In the genomic region with DNA sequence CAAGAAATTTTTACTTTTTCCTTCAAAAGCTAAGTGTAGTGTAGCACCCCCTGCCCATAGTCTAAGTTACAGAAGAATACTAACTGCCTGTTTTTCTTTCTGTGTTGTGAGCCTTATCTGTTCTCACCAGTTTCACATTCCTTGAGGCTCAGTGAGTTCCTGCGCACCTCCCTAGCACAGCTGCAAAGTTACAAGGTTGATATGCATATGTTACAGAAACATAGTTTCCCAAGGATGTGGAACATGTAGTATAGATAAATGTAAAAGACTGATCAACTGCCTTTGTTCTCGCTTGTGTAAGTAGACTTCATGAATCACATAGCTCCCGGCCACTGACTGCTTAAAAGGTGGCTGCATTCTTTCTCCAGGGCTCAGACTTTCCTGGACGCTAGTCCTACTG, we compare ENCODE assay signal across 30 cellular contexts. TPM values are rescaled to one million over a fixed set of nuclear protein-coding genes. Genes with fewer than 3 reads are reported as not detected.
DNase-seq lines count a peak whose midpoint lies in the region; ATAC-seq and TF ChIP-seq lines count a peak whose summit lies in the region.
"Had no signal": no experiment of that assay in that cellular context is flagged by ENCODE, and none has a peak within 500 bp of the region (broad histone marks: within the 10 kb centered on the region; RNA-seq: fewer than 3 reads in every experiment).

No MANE protein-coding gene starts in this region.

- TF ChIP-seq CTCF in MCF 10A (IDR thresholded peaks at IDR 0.05; ENCODE audit: unreplicated experiment) (no peak), breast epithelium (IDR thresholded peaks at IDR 0.05) (no peak), choroid plexus epithelial cell (conservative IDR thresholded peaks at IDR 0.05; ENCODE audit: low read depth, low read length) (no peak), smooth muscle cell (IDR thresholded peaks at IDR 0.05; ENCODE audit: borderline replicate concordance, insufficient read depth, poor library complexity, severe bottlenecking) (no peak)

- no peaks in the 10 kb centered on the region for H3K9me3 Mint-ChIP-seq in MCF 10A (ENCODE audit: unreplicated experiment)
- H3K9me3 Mint-ChIP-seq: effector memory CD8-positive, alpha-beta T cell; natural killer cell treated with Interleukin-12 subunit alpha and Interleukin-12 subunit beta and Interleukin-15 and Interleukin-18, amount 100 ng/mL, for 72 hours; stimulated activated effector memory CD8-positive, alpha-beta T cell treated with anti-CD3 and anti-CD28 coated beads, Interleukin-12 subunit alpha, Interleukin-12 subunit beta, amount 100 ng/mL, for 72 hours had no signal

- H3K4me1 Mint-ChIP-seq in MCF 10A (ENCODE audit: insufficient read depth, unreplicated experiment), result peaks cover 16% of the 10 kb centered on the region
- H3K4me1 Mint-ChIP-seq: activated CD8-positive, alpha-beta memory T cell treated with anti-CD3 and anti-CD28 coated beads, Interleukin-2, amount 10 ng/mL, durations not matched to agents 7 days and 5 days; stimulated activated effector memory CD8-positive, alpha-beta T cell treated with anti-CD3 and anti-CD28 coated beads, Interleukin-12 subunit alpha, Interleukin-12 subunit beta, amount 100 ng/mL, for 72 hours had no signal

- H3K9me3 ChIP-seq in breast epithelium (no peaks in the 10 kb centered on the region), smooth muscle cell (replicated peaks; ENCODE audit: low read depth) (no peaks in the 10 kb centered on the region)
- H3K9me3 ChIP-seq: lower lobe of right lung, mucosa of descending colon, suprapubic skin had no signal

- DNase-seq in MCF 10A (ENCODE audit: unreplicated experiment) (peak; percentile 10), breast epithelium (ENCODE audit: low spot score in 2 of 2) (no peak), choroid plexus epithelial cell (ENCODE audit: low read depth) (peak; percentile 23), kidney tubule cell (ENCODE audit: low spot score) (peak; percentile 11), HuH-7 (ENCODE audit: low spot score) (no peak), smooth muscle cell (lab: John Stamatoyannopoulos, UW; ENCODE audit: unreplicated experiment) (no peak), NCI-H82 (lab: John Stamatoyannopoulos, UW) (no peak), left lobe of liver (ENCODE audit: low spot score) (no peak)
- DNase-seq: activated CD4-positive, alpha-beta T cell treated with anti-CD3 and anti-CD28 coated beads, Interleukin-2, amount 50 U/mL, for 1 hour; activated CD8-positive, alpha-beta memory T cell treated with anti-CD3 and anti-CD28 coated beads, Interleukin-2, amount 10 ng/mL, durations not matched to agents 7 days and 5 days; activated naive CD4-positive, alpha-beta T cell; activated T-cell treated with anti-CD3 and anti-CD28 coated beads, Interleukin-2, amount 50 U/mL, for 48 hours; DND-41; effector memory CD8-positive, alpha-beta T cell; Kasumi-1; lower lobe of right lung; mucosa of descending colon; NCI-H1048; NCI-H187; NCI-H524 treated with DMSO at 0.1 percent for 48 hours; SHP77 treated with DMSO at 0.1 percent for 48 hours; stimulated activated CD4-positive, alpha-beta T cell treated with anti-CD3 and anti-CD28 coated beads, Interleukin-12 subunit alpha, Interleukin-12 subunit beta, amount 100 ng/mL, for 4 hours; stimulated activated CD4-positive, alpha-beta T cell treated with anti-CD3 and anti-CD28 coated beads, Interleukin-4, amount 100 ng/mL, for 24 hours had no signal

- H3K27ac Mint-ChIP-seq in MCF 10A (ENCODE audit: low read depth, unreplicated experiment), result no peak overlapping the region
- H3K27ac Mint-ChIP-seq: activated CD8-positive, alpha-beta memory T cell treated with anti-CD3 and anti-CD28 coated beads, Interleukin-2, amount 10 ng/mL, durations not matched to agents 7 days and 5 days; brain; effector memory CD8-positive, alpha-beta T cell; natural killer cell treated with Interleukin-12 subunit alpha and Interleukin-12 subunit beta and Interleukin-15 and Interleukin-18, amount 100 ng/mL, for 72 hours; stimulated activated effector memory CD8-positive, alpha-beta T cell treated with anti-CD3 and anti-CD28 coated beads, Interleukin-12 subunit alpha, Interleukin-12 subunit beta, amount 100 ng/mL, for 72 hours; WTC11 had no signal

- H4K20me1 ChIP-seq in smooth muscle cell (ENCODE audit: low read depth), result no peaks in the 10 kb centered on the region

- no peak for TF ChIP-seq POLR2A in breast epithelium (IDR thresholded peaks at IDR 0.05)

- H2AFZ ChIP-seq in smooth muscle cell (ENCODE audit: low read depth), result no peak overlapping the region

- H3K36me3 ChIP-seq in breast epithelium (no peaks in the 10 kb centered on the region), smooth muscle cell (ENCODE audit: low read depth) (no peaks in the 10 kb centered on the region)
- H3K36me3 ChIP-seq: lower lobe of right lung, suprapubic skin had no signal

- no peaks in the 10 kb centered on the region for H3K4me1 ChIP-seq in breast epithelium
- H3K4me1 ChIP-seq in smooth muscle cell (ENCODE audit: low read depth), result no peaks in the 10 kb centered on the region
- H3K4me1 ChIP-seq: lower lobe of right lung had no signal

- H3K4me3 ChIP-seq in breast epithelium (no peak overlapping the region), choroid plexus epithelial cell (ENCODE audit: low read depth, low read length) (no peak overlapping the region), smooth muscle cell (no peak overlapping the region)
- H3K4me3 ChIP-seq: lower lobe of right lung, mucosa of descending colon, suprapubic skin had no signal

- no peaks in the 10 kb centered on the region for H3K27me3 Mint-ChIP-seq in MCF 10A (ENCODE audit: insufficient read depth, unreplicated experiment)
- H3K27me3 Mint-ChIP-seq: activated CD8-positive, alpha-beta memory T cell treated with anti-CD3 and anti-CD28 coated beads, Interleukin-2, amount 10 ng/mL, durations not matched to agents 7 days and 5 days had no signal

- POLR2A ChIA-PET in MCF 10A (lab: Yijun Ruan, JAX), result interaction anchor here (0.6 to 3.2 kb wide), 4 partner anchors 9 to 793 kb away, joined by 3 to 10 read pairs (median 4); partner anchors contain the start of gene BMS1

- 40% methylated on average over 4 of the region's 4 CpGs for WGBS in smooth muscle cell (ENCODE audit: low lambda C conversion rate)

- CTCF ChIA-PET in MCF 10A (lab: Yijun Ruan, JAX), result no interaction called here

- intact Hi-C loops in MCF 10A (cut with micrococcal nuclease), result no loop called here
- intact Hi-C loops in breast epithelium (cut with DNase I; ENCODE audit: low total_unique reads), result no loop called here

- H3K36me3 Mint-ChIP-seq in MCF 10A (ENCODE audit: insufficient read depth, unreplicated experiment), result no peaks in the 10 kb centered on the region
- H3K36me3 Mint-ChIP-seq: activated CD8-positive, alpha-beta memory T cell treated with anti-CD3 and anti-CD28 coated beads, Interleukin-2, amount 10 ng/mL, durations not matched to agents 7 days and 5 days; brain; natural killer cell treated with Interleukin-12 subunit alpha and Interleukin-12 subunit beta and Interleukin-15 and Interleukin-18, amount 100 ng/mL, for 72 hours; stimulated activated effector memory CD8-positive, alpha-beta T cell treated with anti-CD3 and anti-CD28 coated beads, Interleukin-12 subunit alpha, Interleukin-12 subunit beta, amount 100 ng/mL, for 72 hours had no signal

- H3K27ac ChIP-seq in breast epithelium (no peak overlapping the region), smooth muscle cell (ENCODE audit: low read depth) (no peak overlapping the region)
- H3K27ac ChIP-seq: 22Rv1, lower lobe of right lung, suprapubic skin had no signal

- no peak for ATAC-seq in left lobe of liver
- ATAC-seq: activated CD8-positive, alpha-beta memory T cell treated with anti-CD3 and anti-CD28 coated beads, Interleukin-2, amount 10 ng/mL, durations not matched to agents 7 days and 5 days; effector memory CD8-positive, alpha-beta T cell; lower lobe of right lung; mucosa of descending colon; natural killer cell treated with Interleukin-12 subunit alpha and Interleukin-12 subunit beta and Interleukin-15 and Interleukin-18, amount 100 ng/mL, for 72 hours; right cardiac atrium; stimulated activated effector memory CD8-positive, alpha-beta T cell treated with anti-CD3 and anti-CD28 coated beads, Interleukin-12 subunit alpha, Interleukin-12 subunit beta, amount 100 ng/mL, for 72 hours; WTC11 had no signal

- no peaks in the 10 kb centered on the region for H3K79me2 ChIP-seq in smooth muscle cell (ENCODE audit: low read depth)

- no peaks in the 10 kb centered on the region for H3F3A ChIP-seq in smooth muscle cell (ENCODE audit: low read depth)

- H3K4me3 Mint-ChIP-seq in MCF 10A (ENCODE audit: unreplicated experiment), result no peak overlapping the region
- H3K4me3 Mint-ChIP-seq: activated CD8-positive, alpha-beta memory T cell treated with anti-CD3 and anti-CD28 coated beads, Interleukin-2, amount 10 ng/mL, durations not matched to agents 7 days and 5 days; brain; effector memory CD8-positive, alpha-beta T cell; natural killer cell treated with Interleukin-12 subunit alpha and Interleukin-12 subunit beta and Interleukin-15 and Interleukin-18, amount 100 ng/mL, for 72 hours; stimulated activated effector memory CD8-positive, alpha-beta T cell treated with anti-CD3 and anti-CD28 coated beads, Interleukin-12 subunit alpha, Interleukin-12 subunit beta, amount 100 ng/mL, for 72 hours; WTC11 had no signal

- H3K9ac ChIP-seq in smooth muscle cell (ENCODE audit: low read depth), result no peak overlapping the region

- H3K27me3 ChIP-seq in breast epithelium (no peaks in the 10 kb centered on the region), smooth muscle cell (ENCODE audit: low read depth) (no peaks in the 10 kb centered on the region)
- H3K27me3 ChIP-seq: suprapubic skin had no signal

- no peak overlapping the region for H3K4me2 ChIP-seq in smooth muscle cell

- BruUV-seq in MCF 10A (replicated peaks; lab: Mats Ljungman, UMichigan), result no TSS peak

RNA-seq across cellular contexts. Expression of gene ZNF33B, which starts 6.7 kb away (rescaled TPM):
- 14.6 and 18.7 TPM in 2 replicates for total RNA-seq in MCF 10A (2022)
- total RNA-seq in breast epithelium, result 10 to 100 TPM; 13.8 to 61.8 (median 27.2) TPM
- total RNA-seq in smooth muscle cell, result 1.1 and 1.4 TPM in 2 replicates
- polyA plus RNA-seq in smooth muscle cell, result 0.55 and 1.1 TPM in 2 replicates
- total RNA-seq in left lobe of liver, result 17.3 TPM

Comparison
In these comparisons a context has a peak if more than half of its experiments do, and no peak if none do; other contexts are left out.
1. DNase-seq: peak in MCF 10A (single experiment), choroid plexus epithelial cell (single experiment) and kidney tubule cell (single experiment); none in breast epithelium (0 of 2), HuH-7 (single experiment), smooth muscle cell (single experiment), NCI-H82 (single experiment) and left lobe of liver (single experiment).